29 cellular contexts compared by ENCODE assay signal in the genomic region with DNA sequence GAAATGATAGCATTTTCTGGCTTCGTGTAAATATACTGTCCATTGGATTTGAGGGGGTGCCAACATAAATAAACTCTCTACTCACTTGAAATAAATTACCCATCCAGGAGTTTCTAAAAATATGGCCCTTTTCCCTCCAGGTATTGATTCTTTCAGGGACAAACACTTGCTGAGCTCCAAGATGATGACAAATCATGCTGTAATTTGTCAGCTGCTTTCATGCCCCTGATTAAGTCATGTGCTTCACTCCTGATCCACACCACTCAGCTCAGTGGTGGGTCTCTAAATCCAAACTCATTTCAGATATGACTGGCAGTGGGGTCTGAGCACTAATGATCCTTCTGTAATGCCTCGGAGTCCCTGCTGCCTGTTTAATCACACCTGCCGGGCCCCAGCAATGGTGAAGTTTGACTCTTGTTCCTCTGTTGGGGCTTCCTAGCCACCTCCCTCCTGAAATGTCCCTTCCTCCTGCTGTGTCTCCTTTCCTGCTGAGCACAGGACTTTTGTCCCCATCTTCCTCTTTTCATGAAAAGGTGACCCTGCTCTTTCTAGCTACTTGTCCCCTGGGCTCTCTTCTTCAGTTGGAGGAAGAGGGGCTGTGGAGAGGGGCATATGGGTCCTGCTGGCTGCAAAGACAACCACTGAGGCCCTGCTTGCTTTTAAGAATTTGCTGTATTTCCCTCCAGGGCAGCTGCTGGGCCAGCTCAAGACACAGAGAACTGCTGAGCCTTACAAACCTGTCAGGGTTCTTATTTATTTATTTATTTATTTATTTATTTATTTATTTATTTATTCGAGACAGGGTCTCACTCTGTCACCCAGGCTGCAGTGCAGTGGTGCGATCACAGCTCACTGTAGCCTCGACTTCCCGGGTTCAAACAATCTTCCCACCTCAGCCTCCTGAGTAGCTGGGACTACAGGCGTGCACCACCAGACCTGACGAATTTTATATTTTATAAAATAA.
DNase-seq lines count a peak whose midpoint lies in the region; ATAC-seq, FAIRE-seq and TF ChIP-seq lines count a peak whose summit lies in the region.
"Had no signal": no experiment of that assay in that cellular context is flagged by ENCODE, and none has a peak within 500 bp of the region (broad histone marks: within the 10 kb centered on the region; RNA-seq: fewer than 3 reads in every experiment).

No MANE protein-coding gene starts in this region.

- POLR2A ChIA-PET in HEK293 (lab: Yijun Ruan, JAX) = no interaction called here
- POLR2A ChIA-PET in activated CD8-positive, alpha-beta T cell treated with anti-CD3 and anti-CD28 coated beads for 36 hours (lab: Charles Lee) = no interaction called here

- no peaks in the 10 kb centered on the region for H3K36me3 ChIP-seq in HEK293 (ENCODE audit: control insufficient read depth in 2 of 2, insufficient read depth in 1 of 2, low read length in 2 of 2)
- no peaks in the 10 kb centered on the region for H3K36me3 ChIP-seq in pancreas
- H3K36me3 ChIP-seq: SJCRH30, thyroid gland had no signal

- peak; percentile 83 to 91 (median 86) for ATAC-seq in pancreas
- ATAC-seq in HG03095 (IDR thresholded peaks at IDR 0.05; ENCODE audit: unreplicated experiment) = no peak
- ATAC-seq in activated CD8-positive, alpha-beta T cell treated with anti-CD3 and anti-CD28 coated beads for 36 hours = no peak
- ATAC-seq: activated CD8-positive, alpha-beta memory T cell treated with anti-CD3 and anti-CD28 coated beads, Interleukin-2, amount 10 ng/mL, durations not matched to agents 7 days and 5 days; HCT116; Panc1; psoas muscle had no signal

- H3K27ac Mint-ChIP-seq in activated CD8-positive, alpha-beta T cell treated with anti-CD3 and anti-CD28 coated beads for 36 hours = no peak overlapping the region
- H3K27ac Mint-ChIP-seq: activated CD4-positive, alpha-beta T cell treated with anti-CD3 and anti-CD28 coated beads, Interleukin-2, amount 10 ng/mL, durations not matched to agents 24 days and 14 days; activated CD8-positive, alpha-beta memory T cell treated with anti-CD3 and anti-CD28 coated beads, Interleukin-2, amount 10 ng/mL, durations not matched to agents 7 days and 5 days; activated naive CD4-positive, alpha-beta T cell treated with anti-CD3 and anti-CD28 coated beads, Interleukin-2, amount 50 U/mL, for 24 hours; activated T-helper 1 cell treated with anti-CD3 and anti-CD28 coated beads, Interleukin-12 subunit alpha, Interleukin-12 subunit beta, Interleukin-2, Interleukin-4 antibody, amounts not matched to agents 30 ng/mL and 10 ng/mL and 1 ng/mL, durations not matched to agents 14 hours and 24 hours and 36 hours; immature natural killer cell; stimulated activated naive CD8-positive, alpha-beta T cell treated with anti-CD3 and anti-CD28 coated beads, Interleukin-15, Interleukin-2, amounts not matched to agents 100 ng/mL and 50 ng/mL, for 24 hours; T-helper 1 cell treated with Interleukin-12 subunit alpha and Interleukin-12 subunit beta and Interleukin-4 antibody, amounts not matched to agents 30 μg/mL and 1 μg/mL, for 36 hours had no signal

- H3K27ac ChIP-seq in HEK293 (ENCODE audit: extremely low read depth, low read depth, low read length) = no peak overlapping the region
- H3K27ac ChIP-seq in pancreas = peak overlapping the region in 3 of 4 donors; percentile 7 to 75 (median 61)
- H3K27ac ChIP-seq: psoas muscle, SJCRH30, thyroid gland had no signal

- H3K4me1 ChIP-seq in HEK293 (ENCODE audit: control insufficient read depth, insufficient read depth, low read length) (no peaks in the 10 kb centered on the region), pancreas (peaks cover 0 to 25% (median 7%) of the 10 kb centered on the region in 3 donors)
- H3K4me1 ChIP-seq: psoas muscle, SJCRH30, thyroid gland had no signal

- 61 to 69% methylated on average over 9 of the region's 9 CpGs for WGBS in pancreas, 2 donors

- H3K9me3 Mint-ChIP-seq in activated CD8-positive, alpha-beta T cell treated with anti-CD3 and anti-CD28 coated beads for 36 hours = no peaks in the 10 kb centered on the region
- H3K9me3 Mint-ChIP-seq: activated CD4-positive, alpha-beta T cell treated with anti-CD3 and anti-CD28 coated beads, Interleukin-2, amount 10 ng/mL, durations not matched to agents 24 days and 14 days; activated naive CD4-positive, alpha-beta T cell treated with anti-CD3 and anti-CD28 coated beads, Interleukin-2, amount 50 U/mL, for 24 hours; CD4-positive, CD25-positive, alpha-beta regulatory T cell; immature natural killer cell; stimulated activated naive CD8-positive, alpha-beta T cell treated with anti-CD3 and anti-CD28 coated beads, Interleukin-15, Interleukin-2, amounts not matched to agents 100 ng/mL and 50 ng/mL, for 24 hours had no signal

- TF ChIP-seq CTCF in HEK293 (tag by site-specific recombination; IDR thresholded peaks at IDR 0.05) (no peak), pancreas (IDR thresholded peaks at IDR 0.05) (no peak)
- TF ChIP-seq CTCF in activated CD8-positive, alpha-beta T cell treated with anti-CD3 and anti-CD28 coated beads for 36 hours (IDR thresholded peaks at IDR 0.05) = no peak

- no peak overlapping the region for H3K4me3 ChIP-seq in HEK293 (ENCODE audit: low read depth, low read length)
- no peak overlapping the region for H3K4me3 ChIP-seq in pancreas
- H3K4me3 ChIP-seq: psoas muscle, SJCRH30, thyroid gland had no signal

- CTCF ChIA-PET in HEK293 (lab: Yijun Ruan, JAX) = interaction anchor here (1.1 to 1.4 kb wide), 2 partner anchors 10 to 27 kb away, joined by 4 read pairs; no protein-coding TSS in a partner anchor
- CTCF ChIA-PET in activated CD8-positive, alpha-beta T cell treated with anti-CD3 and anti-CD28 coated beads for 36 hours (lab: Charles Lee) = interaction anchor here (2.0 kb wide), 1 partner anchor 213 kb away, joined by 6 read pairs; no protein-coding TSS in a partner anchor

- H3K36me3 Mint-ChIP-seq in activated CD8-positive, alpha-beta T cell treated with anti-CD3 and anti-CD28 coated beads for 36 hours (ENCODE audit: low read depth) = no peaks in the 10 kb centered on the region
- H3K36me3 Mint-ChIP-seq: activated CD8-positive, alpha-beta memory T cell treated with anti-CD3 and anti-CD28 coated beads, Interleukin-2, amount 10 ng/mL, durations not matched to agents 7 days and 5 days; activated naive CD4-positive, alpha-beta T cell treated with anti-CD3 and anti-CD28 coated beads, Interleukin-2, amount 50 U/mL, for 24 hours; CD4-positive, CD25-positive, alpha-beta regulatory T cell; immature natural killer cell had no signal

- no peaks in the 10 kb centered on the region for H3K27me3 ChIP-seq in pancreas
- H3K27me3 ChIP-seq: SJCRH30, thyroid gland had no signal

- no peak for FAIRE-seq in pancreas (lab: Jason Lieb, UNC)
- FAIRE-seq: HTR-8/SVneo had no signal

- intact Hi-C loops in pancreas (cut with DNase I) = no loop called here
- intact Hi-C loops in activated CD8-positive, alpha-beta T cell treated with anti-CD3 and anti-CD28 coated beads for 36 hours (cut with micrococcal nuclease) = no loop called here

- H3K4me3 Mint-ChIP-seq in activated CD8-positive, alpha-beta T cell treated with anti-CD3 and anti-CD28 coated beads for 36 hours = no peak overlapping the region
- H3K4me3 Mint-ChIP-seq: activated CD4-positive, alpha-beta T cell treated with anti-CD3 and anti-CD28 coated beads, Interleukin-2, amount 10 ng/mL, durations not matched to agents 24 days and 14 days; activated CD8-positive, alpha-beta memory T cell treated with anti-CD3 and anti-CD28 coated beads, Interleukin-2, amount 10 ng/mL, durations not matched to agents 7 days and 5 days; activated naive CD4-positive, alpha-beta T cell treated with anti-CD3 and anti-CD28 coated beads, Interleukin-2, amount 50 U/mL, for 24 hours; activated T-helper 1 cell treated with anti-CD3 and anti-CD28 coated beads, Interleukin-12 subunit alpha, Interleukin-12 subunit beta, Interleukin-2, Interleukin-4 antibody, amounts not matched to agents 30 ng/mL and 10 ng/mL and 1 ng/mL, durations not matched to agents 14 hours and 24 hours and 36 hours; CD4-positive, CD25-positive, alpha-beta regulatory T cell; immature natural killer cell; stimulated activated naive CD8-positive, alpha-beta T cell treated with anti-CD3 and anti-CD28 coated beads, Interleukin-15, Interleukin-2, amounts not matched to agents 100 ng/mL and 50 ng/mL, for 24 hours; T-helper 1 cell treated with Interleukin-12 subunit alpha and Interleukin-12 subunit beta and Interleukin-4 antibody, amounts not matched to agents 30 μg/mL and 1 μg/mL, for 36 hours had no signal

- H3K9me3 ChIP-seq in HEK293 (ENCODE audit: control insufficient read depth, insufficient read depth, low read depth, low read length) = no peaks in the 10 kb centered on the region
- no peaks in the 10 kb centered on the region for H3K9me3 ChIP-seq in pancreas
- H3K9me3 ChIP-seq: psoas muscle, SJCRH30, thyroid gland had no signal

- no peaks in the 10 kb centered on the region for H3K4me1 Mint-ChIP-seq in activated CD8-positive, alpha-beta T cell treated with anti-CD3 and anti-CD28 coated beads for 36 hours (ENCODE audit: low read depth)
- H3K4me1 Mint-ChIP-seq: activated naive CD4-positive, alpha-beta T cell treated with anti-CD3 and anti-CD28 coated beads, Interleukin-2, amount 50 U/mL, for 24 hours; immature natural killer cell had no signal

- H3K27me3 Mint-ChIP-seq in activated CD8-positive, alpha-beta T cell treated with anti-CD3 and anti-CD28 coated beads for 36 hours = no peaks in the 10 kb centered on the region
- H3K27me3 Mint-ChIP-seq: activated CD8-positive, alpha-beta memory T cell treated with anti-CD3 and anti-CD28 coated beads, Interleukin-2, amount 10 ng/mL, durations not matched to agents 7 days and 5 days had no signal

- peak; percentile 54 to 79 for DNase-seq in NCI-H187 (lab: John Stamatoyannopoulos, UW)
- DNase-seq in OCI-M1 (lab: John Stamatoyannopoulos, UW) = peak; percentile 7
- peak in 2 of 6 donors; percentile 26 to 32 for DNase-seq in pancreas
- no peak for DNase-seq in T-helper 2 cell
- DNase-seq in activated CD8-positive, alpha-beta T cell treated with anti-CD3 and anti-CD28 coated beads for 36 hours = no peak
- DNase-seq: activated CD4-positive, alpha-beta T cell treated with anti-CD3 and anti-CD28 coated beads, Interleukin-2, amount 10 ng/mL, durations not matched to agents 24 days and 14 days; activated CD8-positive, alpha-beta memory T cell treated with anti-CD3 and anti-CD28 coated beads, Interleukin-2, amount 10 ng/mL, durations not matched to agents 7 days and 5 days; anterior cingulate cortex; caudate nucleus; CD4-positive, CD25-positive, alpha-beta regulatory T cell; DMS153; GF-D8; immature natural killer cell; Karpas-422; MV-4-11; NK-92 treated with Interleukin-12 subunit alpha and Interleukin-12 subunit beta, amount 100 ng/mL, for 24 hours; psoas muscle; SJCRH30; stimulated activated CD4-positive, alpha-beta T cell treated with anti-CD3 and anti-CD28 coated beads, Interleukin-4, amount 100 ng/mL, for 1 hour; thyroid gland had no signal

Comparison
In these comparisons a context has a peak if more than half of its experiments do, and no peak if none do; other contexts are left out.
1. DNase-seq: peak in NCI-H187 (2 of 2) and OCI-M1 (single experiment); none in T-helper 2 cell (0 of 5) and activated CD8-positive, alpha-beta T cell treated with anti-CD3 and anti-CD28 coated beads for 36 hours (single experiment).
2. ATAC-seq: peak in pancreas (4 of 4); none in HG03095 (single experiment) and activated CD8-positive, alpha-beta T cell treated with anti-CD3 and anti-CD28 coated beads for 36 hours (single experiment).